1 cellular context compared by ENCODE assay signal in genomic region chr11:66479741-66480115, GRCh38.
TF ChIP-seq lines count a peak whose summit lies in the region.

No MANE protein-coding gene starts in this region.

TF ChIP-seq in A549, 52 proteins besides CTCF, POLR2A, EP300 and RAD21 (continued from another document):
- TF ChIP-seq NPAS2 (CRISPR knock-in tag; IDR thresholded peaks at IDR 0.05; ENCODE audit: borderline replicate concordance) = no peak
- 0 out of 2 replicates have a peak, but pooled peaks have one; percentile 99 for TF ChIP-seq PHF8 (IDR thresholded peaks at IDR 0.05; ENCODE audit: borderline replicate concordance, low read depth)
- no peak for TF ChIP-seq ZSCAN20 (CRISPR knock-in tag; IDR thresholded peaks at IDR 0.05)
- TF ChIP-seq PBX3 (IDR thresholded peaks at IDR 0.05) = no peak
- TF ChIP-seq ATOH8 (CRISPR knock-in tag; IDR thresholded peaks at IDR 0.05; ENCODE audit: low read depth) = no peak
- no peak for TF ChIP-seq JUN (IDR thresholded peaks at IDR 0.05)
- TF ChIP-seq HEYL (CRISPR knock-in tag; IDR thresholded peaks at IDR 0.05) = no peak
- no peak for TF ChIP-seq SREBF2 (IDR thresholded peaks at IDR 0.05)
- no peak for TF ChIP-seq POLR2AphosphoS2 (conservative IDR thresholded peaks at IDR 0.05; ENCODE audit: low read length)
- TF ChIP-seq ELK1 (IDR thresholded peaks at IDR 0.05; ENCODE audit: low read depth, low read length) = no peak
- no peak for TF ChIP-seq KDM1A (IDR thresholded peaks at IDR 0.05; ENCODE audit: low read depth)
- no peak for TF ChIP-seq TP53 (CRISPR knock-in tag; IDR thresholded peaks at IDR 0.05)
- no peak for TF ChIP-seq EHF (CRISPR knock-in tag; IDR thresholded peaks at IDR 0.05)
- TF ChIP-seq TFCP2L1 (CRISPR knock-in tag; IDR thresholded peaks at IDR 0.05) = 0 out of 2 replicates have a peak, but pooled peaks have one; percentile 34
- TF ChIP-seq NR3C1 (IDR thresholded peaks at IDR 0.05) = no peak
- TF ChIP-seq KDM5A (IDR thresholded peaks at IDR 0.05) = no peak
TF ChIP-seq in A549: peak in this region for 3.
